ENCODE assay signal across 24 cellular contexts in the genomic region with DNA sequence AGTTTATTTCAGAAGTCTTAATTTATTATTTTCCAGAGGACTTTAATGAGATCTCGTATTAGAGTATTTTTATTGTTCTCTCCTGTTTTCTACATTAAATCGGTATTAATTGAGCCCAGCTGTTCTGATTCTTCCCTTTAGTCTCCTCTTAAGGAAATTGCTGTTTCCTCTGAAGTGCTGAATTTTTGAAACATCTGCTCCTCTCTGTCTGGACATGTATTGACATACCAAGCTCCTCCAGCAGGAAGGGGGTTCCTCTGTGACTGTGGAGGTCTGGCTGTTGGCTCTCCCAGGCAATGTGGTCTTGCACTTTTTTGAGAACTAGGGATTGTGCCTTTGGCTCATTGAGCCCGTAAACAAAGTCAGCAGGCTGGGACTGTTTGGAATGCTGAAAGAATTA.
DNase-seq lines count a peak whose midpoint lies in the region; ATAC-seq and TF ChIP-seq lines count a peak whose summit lies in the region.
"Had no signal": no experiment of that assay in that cellular context is flagged by ENCODE, and none has a peak within 500 bp of the region (broad histone marks: within the 10 kb centered on the region; RNA-seq: fewer than 3 reads in every experiment).

No MANE protein-coding gene starts in this region.

- H3K4me1 Mint-ChIP-seq in progenitor cell of endocrine pancreas (ENCODE audit: low read depth): no peaks in the 10 kb centered on the region
- H3K4me1 Mint-ChIP-seq: CD14-positive monocyte had no signal

- H3K27ac ChIP-seq in cardiac muscle cell (no peak overlapping the region), uterus (peak overlapping the region; percentile 13 to 31)
- H3K27ac ChIP-seq: breast epithelium, neural progenitor cell had no signal

- intact Hi-C loops in left ventricle myocardium superior (cut with micrococcal nuclease) (no loop called here), uterus (cut with DNase I; ENCODE audit: low total_unique reads) (no loop called here)

- H3K27me3 ChIP-seq in cardiac muscle cell (no peaks in the 10 kb centered on the region), uterus (no peaks in the 10 kb centered on the region)
- H3K27me3 ChIP-seq: breast epithelium, neural progenitor cell had no signal

- TF ChIP-seq CTCF in cardiac muscle cell (IDR thresholded peaks at IDR 0.05; ENCODE audit: low read depth, low read length) (no peak), epithelial cell of esophagus (IDR thresholded peaks at IDR 0.05; ENCODE audit: insufficient read depth, low read depth, low read length, missing control alignments) (no peak), uterus (IDR thresholded peaks at IDR 0.05) (no peak), progenitor cell of endocrine pancreas (IDR thresholded peaks at IDR 0.05; ENCODE audit: unreplicated experiment) (no peak)

- H3K4me3 ChIP-seq in cardiac muscle cell (no peak overlapping the region), epithelial cell of esophagus (ENCODE audit: low read length) (no peak overlapping the region), uterus (no peak overlapping the region)
- H3K4me3 ChIP-seq: breast epithelium, neural progenitor cell had no signal

- H3K4me1 ChIP-seq in cardiac muscle cell (ENCODE audit: low read depth) (peaks cover 17% of the 10 kb centered on the region), uterus (peaks cover 0 to 4% of the 10 kb centered on the region in 2 donors)
- H3K4me1 ChIP-seq: breast epithelium, neural progenitor cell had no signal

- H3K36me3 ChIP-seq in cardiac muscle cell: no peaks in the 10 kb centered on the region
- no peaks in the 10 kb centered on the region for H3K36me3 ChIP-seq in uterus
- H3K36me3 ChIP-seq: breast epithelium had no signal

- H3K9me3 ChIP-seq in cardiac muscle cell (ENCODE audit: low read depth): no peaks in the 10 kb centered on the region
- no peaks in the 10 kb centered on the region for H3K9me3 ChIP-seq in uterus
- H3K9me3 ChIP-seq: breast epithelium had no signal

- no peak for TF ChIP-seq POLR2A in uterus (IDR thresholded peaks at IDR 0.05)

- ATAC-seq in left ventricle myocardium superior (no peak), HG03135 (IDR thresholded peaks at IDR 0.05; ENCODE audit: unreplicated experiment) (no peak)
- ATAC-seq: activated CD8-positive, alpha-beta T cell treated with anti-CD3 and anti-CD28 coated beads for 36 hours; SK-N-SH treated with all-trans-retinoic acid at 6 μM for 48 hours had no signal

- H3K27ac Mint-ChIP-seq in progenitor cell of endocrine pancreas: no peak overlapping the region
- H3K27ac Mint-ChIP-seq: activated B cell treated with CpG ODN at 0.5 μM for 24 hours; activated CD8-positive, alpha-beta T cell treated with anti-CD3 and anti-CD28 coated beads for 36 hours; neural progenitor cell had no signal

- no peaks in the 10 kb centered on the region for H3K27me3 Mint-ChIP-seq in progenitor cell of endocrine pancreas
- H3K27me3 Mint-ChIP-seq: activated B cell treated with CpG ODN at 0.5 μM for 24 hours; activated CD8-positive, alpha-beta T cell treated with anti-CD3 and anti-CD28 coated beads for 36 hours had no signal

- peaks cover 7% of the 10 kb centered on the region for H3K9me3 Mint-ChIP-seq in progenitor cell of endocrine pancreas (ENCODE audit: low read depth)
- H3K9me3 Mint-ChIP-seq: activated CD8-positive, alpha-beta T cell treated with anti-CD3 and anti-CD28 coated beads for 36 hours had no signal

- H3K4me3 Mint-ChIP-seq in progenitor cell of endocrine pancreas (ENCODE audit: low read depth): no peak overlapping the region
- H3K4me3 Mint-ChIP-seq: activated B cell treated with CpG ODN at 0.5 μM for 24 hours; activated CD8-positive, alpha-beta T cell treated with anti-CD3 and anti-CD28 coated beads for 36 hours; CD14-positive monocyte; H9; neural progenitor cell had no signal

- H3K36me3 Mint-ChIP-seq in progenitor cell of endocrine pancreas (ENCODE audit: insufficient read depth): peaks cover 12% of the 10 kb centered on the region

- DNase-seq in cardiac muscle cell (ENCODE audit: low read depth in 1 of 2, low spot score in 1 of 2) (peak; percentile 8), left ventricle myocardium superior (no peak), NCI-H524 (lab: John Stamatoyannopoulos, UW) (peak; percentile 24 to 77), epithelial cell of esophagus (ENCODE audit: low read depth) (peak; percentile 22), uterus (no peak), progenitor cell of endocrine pancreas (ENCODE audit: low spot score, unreplicated experiment) (no peak), NCI-H446 treated with DMSO at 0.1 percent for 48 hours (lab: John Stamatoyannopoulos, UW) (no peak)
- DNase-seq: activated B cell treated with CpG ODN at 0.5 μM for 24 hours; activated CD8-positive, alpha-beta T cell treated with anti-CD3 and anti-CD28 coated beads for 36 hours; activated naive CD4-positive, alpha-beta T cell; activated T-cell treated with anti-CD3 and anti-CD28 coated beads, Interleukin-2, amount 50 U/mL, for 1 hour; amniotic stem cell; cortex of kidney; foreskin melanocyte; H9; hippocampal formation; NCI-H1092; NCI-H2029; NCI-H446 had no signal

Comparison
In these comparisons a context has a peak if more than half of its experiments do, and no peak if none do; other contexts are left out.
1. DNase-seq: peak in cardiac muscle cell (2 of 2), NCI-H524 (2 of 2) and epithelial cell of esophagus (single experiment); none in left ventricle myocardium superior (single experiment), uterus (0 of 2), progenitor cell of endocrine pancreas (single experiment) and NCI-H446 treated with DMSO at 0.1 percent for 48 hours (single experiment).